ENCODE assay signal across 19 cellular contexts in the genomic region with DNA sequence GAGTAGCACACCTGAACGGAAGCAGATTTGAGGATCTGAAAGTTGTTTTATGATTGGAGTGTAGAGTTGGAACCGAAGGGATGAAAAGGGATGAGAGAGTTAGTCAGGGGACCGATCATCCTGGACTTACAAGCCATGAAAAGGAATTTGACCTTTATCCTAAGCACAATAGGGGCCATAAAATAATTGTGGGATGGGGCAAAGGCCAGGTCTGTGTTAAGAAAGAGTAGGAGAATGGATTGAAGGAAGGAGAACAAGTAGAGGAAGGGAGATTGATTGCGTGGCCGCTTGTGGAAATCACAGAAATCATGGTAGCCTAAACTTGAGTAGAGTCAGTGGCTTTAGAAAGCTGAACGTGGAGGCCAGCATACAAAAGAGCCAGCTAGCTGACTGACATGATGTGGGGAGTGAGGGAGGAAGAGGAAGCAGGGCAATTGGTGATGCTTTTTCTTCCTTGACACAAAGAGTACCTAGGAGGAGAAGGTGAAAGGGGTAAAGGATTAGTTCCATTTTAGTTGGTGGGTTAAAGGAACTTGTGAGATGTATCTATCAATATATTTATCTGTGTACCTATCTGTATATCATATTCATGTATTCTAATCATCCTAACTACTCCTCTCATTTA.
"Had no signal": no experiment of that assay in that cellular context is flagged by ENCODE, and none has a peak within 500 bp of the region (broad histone marks: within the 10 kb centered on the region; RNA-seq: fewer than 3 reads in every experiment).

No MANE protein-coding gene starts in this region.

- H3K4me1 ChIP-seq: heart left ventricle, parathyroid adenoma, prostate gland, right lobe of liver, upper lobe of right lung had no signal

- H3K27me3 ChIP-seq: heart left ventricle, right lobe of liver, spleen, upper lobe of right lung had no signal

- H3K4me1 Mint-ChIP-seq: central memory CD8-positive, alpha-beta T cell had no signal

- H3K36me3 ChIP-seq: heart left ventricle, prostate gland, right lobe of liver, spleen, upper lobe of right lung had no signal

- H3K9me3 ChIP-seq: heart left ventricle, prostate gland, right lobe of liver, spleen, upper lobe of right lung had no signal

- H3K27ac ChIP-seq: heart left ventricle, parathyroid adenoma, prostate gland, right lobe of liver, spleen, upper lobe of right lung had no signal

- H2AFZ ChIP-seq: parathyroid adenoma had no signal

- H3K9me3 Mint-ChIP-seq: central memory CD8-positive, alpha-beta T cell; natural killer cell had no signal

- H3K4me3 ChIP-seq: heart left ventricle, prostate gland, right lobe of liver, spleen, upper lobe of right lung had no signal

- H3K36me3 Mint-ChIP-seq: natural killer cell had no signal

- H3K27me3 Mint-ChIP-seq: central memory CD8-positive, alpha-beta T cell had no signal

- DNase-seq: dermis blood vessel endothelial cell; effector CD8-positive, alpha-beta T cell; foreskin melanocyte; heart left ventricle; hypothalamus; kidney glomerular epithelial cell; mammary epithelial cell; natural killer cell; retina; right lobe of liver; spleen; stimulated activated CD4-positive, alpha-beta T cell treated with anti-CD3 and anti-CD28 coated beads, Interleukin-15, amount 100 ng/mL, for 24 hours; stimulated activated CD4-positive, alpha-beta T cell treated with anti-CD3 and anti-CD28 coated beads, Interleukin-1b, Interleukin-23, amount 100 ng/mL, for 48 hours; stimulated activated CD4-positive, alpha-beta T cell treated with anti-CD3 and anti-CD28 coated beads, Interleukin-4, amount 100 ng/mL, for 4 hours; stimulated activated naive CD4-positive, alpha-beta T cell; upper lobe of right lung had no signal

- H3K9ac ChIP-seq: parathyroid adenoma had no signal

- H3K4me3 Mint-ChIP-seq: central memory CD8-positive, alpha-beta T cell; natural killer cell had no signal

- H3K79me2 ChIP-seq: parathyroid adenoma had no signal
